8 cellular contexts compared by ENCODE assay signal in genomic region chr3:39153977-39154299, GRCh38. TPM values are rescaled to one million over a fixed set of nuclear protein-coding genes. Genes with fewer than 3 reads are reported as not detected.
DNase-seq lines count a peak whose midpoint lies in the region; ATAC-seq and TF ChIP-seq lines count a peak whose summit lies in the region.

No MANE protein-coding gene starts in this region.

- H3K23ac ChIP-seq in IMR-90 (ENCODE audit: low read depth, low read length): peak overlapping the region; percentile 52; the same call in 1 of the 2 replicates

- H3K4ac ChIP-seq in IMR-90 (ENCODE audit: low read depth, low read length): peak overlapping the region; percentile 84

- H3K4me1 Mint-ChIP-seq in naive B cell: peaks cover 39 to 46% (median 46%) of the 10 kb centered on the region in 3 donors

- BruUV-seq in IMR-90 (replicated peaks; lab: Mats Ljungman, UMichigan): no TSS peak

- peak overlapping the region; percentile 84 to 99 (median 96) for H3K27ac Mint-ChIP-seq in naive B cell

- H3K56ac ChIP-seq in IMR-90 (ENCODE audit: extremely low read depth, insufficient read depth, low read length): no peak overlapping the region

- no peak for TF ChIP-seq POLR2A in IMR-90 (IDR thresholded peaks at IDR 0.05; ENCODE audit: low read depth, low read length)

- peak overlapping the region; percentile 96 for H3K27ac ChIP-seq in 22Rv1
- peak overlapping the region; percentile 73 for H3K27ac ChIP-seq in IMR-90 (ENCODE audit: insufficient read depth, low read length)

- peak overlapping the region; percentile 76 to 80 for H4K8ac ChIP-seq in IMR-90 (ENCODE audit: low read depth in 2 of 2, low read length in 2 of 2)

- H2BK120ac ChIP-seq in IMR-90 (ENCODE audit: low read depth, low read length): peak overlapping the region; percentile 69; the same call in 1 of the 2 replicates

- H3K27me3 Mint-ChIP-seq in naive B cell: no peaks in the 10 kb centered on the region

- no peak overlapping the region; the same call in 1 of the 2 replicates for H2BK20ac ChIP-seq in IMR-90 (ENCODE audit: low read depth, low read length)

- peak overlapping the region; percentile 67; the same call in 1 of the 3 replicates for H2BK15ac ChIP-seq in IMR-90 (ENCODE audit: low read depth, low read length)

- peak overlapping the region; percentile 57 for H3K4me2 ChIP-seq in IMR-90 (ENCODE audit: low read depth, low read length)

- peak overlapping the region; percentile 65 for H2BK5ac ChIP-seq in IMR-90 (ENCODE audit: low read depth, low read length, poor library complexity, severe bottlenecking)

- peaks cover 0 to 34% of the 10 kb centered on the region in 2 experiments; a peak in 2 of 4 replicates for H3K79me1 ChIP-seq in IMR-90 (ENCODE audit: low read depth in 1 of 2, low read length in 2 of 2)

- peak overlapping the region; percentile 81 for H2AK5ac ChIP-seq in IMR-90 (ENCODE audit: low read depth, low read length)

- H4K91ac ChIP-seq in IMR-90 (ENCODE audit: insufficient read depth, low read depth, low read length): peak overlapping the region; percentile 69

- WGBS in IMR-90 (ENCODE audit: extremely low coverage in 2 of 2, insufficient read length in 1 of 2), 2 experiments: no CpG with 5 or more reads among the region's 9 CpGs

- no peak for TF ChIP-seq CTCF in 22Rv1 (IDR thresholded peaks at IDR 0.05)
- TF ChIP-seq CTCF in IMR-90 (conservative IDR thresholded peaks at IDR 0.05; ENCODE audit: low read depth, low read length): no peak
- TF ChIP-seq CTCF in choroid plexus epithelial cell (conservative IDR thresholded peaks at IDR 0.05; ENCODE audit: low read depth, low read length): no peak

- CTCF ChIA-PET in IMR-90 (lab: Yijun Ruan, JAX): no interaction called here

- TF ChIP-seq RAD21 in IMR-90 (IDR thresholded peaks at IDR 0.05; ENCODE audit: low read length): no peak

- peak overlapping the region; percentile 55; the same call in 1 of the 2 replicates for H3K9ac ChIP-seq in IMR-90 (ENCODE audit: low read depth, low read length)

- H3K18ac ChIP-seq in IMR-90 (ENCODE audit: low read depth, low read length): peak overlapping the region; percentile 69

- in situ Hi-C loops in IMR-90 (cut with MboI; ENCODE audit: low sequenced_read_pairs): no loop called here

- peak overlapping the region; percentile 78 for H3K14ac ChIP-seq in IMR-90 (replicated peaks; ENCODE audit: low read depth, low read length)

- H2AFZ ChIP-seq in IMR-90 (replicated peaks; ENCODE audit: low read length, poor library complexity): peak overlapping the region; percentile 91

- intact Hi-C loops in IMR-90 (cut with micrococcal nuclease): no loop called here

- no peaks in the 10 kb centered on the region for H3K9me3 ChIP-seq in IMR-90 (ENCODE audit: control insufficient read depth, insufficient read depth, low read length)

- peaks cover 2% of the 10 kb centered on the region for H3K27me3 ChIP-seq in IMR-90 (ENCODE audit: control insufficient read depth, insufficient read depth, low read length)

- DNase-seq in IMR-90: no peak
- no peak for DNase-seq in choroid plexus epithelial cell (ENCODE audit: low read depth)
- DNase-seq in naive B cell: no peak
- no peak for DNase-seq in SKM-1 treated with dmso at 0.1 percent for 144 hours (lab: John Stamatoyannopoulos, UW; ENCODE audit: unreplicated experiment)
- no peak for DNase-seq in stimulated activated CD4-positive, alpha-beta T cell treated with anti-CD3 and anti-CD28 coated beads, Interleukin-12 subunit alpha, Interleukin-12 subunit beta, amount 100 ng/mL, for 4 hours
- DNase-seq in NCI-H82 treated with DMSO at 0.1 percent for 48 hours (lab: John Stamatoyannopoulos, UW; ENCODE audit: unreplicated experiment): no peak

- H3K36me3 ChIP-seq in IMR-90 (ENCODE audit: control insufficient read depth, insufficient read depth, low read length): no peaks in the 10 kb centered on the region

- peaks cover 37% of the 10 kb centered on the region for H4K20me1 ChIP-seq in IMR-90 (ENCODE audit: insufficient read depth, low read length)

- dilution Hi-C loops in IMR-90 (cut with HindIII; ENCODE audit: low sequenced_read_pairs, unreplicated experiment): no loop called here

- H2AK9ac ChIP-seq in IMR-90 (replicated peaks; ENCODE audit: low read depth, low read length, poor library complexity): peak overlapping the region; percentile 68

- peak overlapping the region; percentile 72 to 96 (median 84) for H3K4me3 Mint-ChIP-seq in naive B cell

- H4K5ac ChIP-seq in IMR-90 (ENCODE audit: low read depth, low read length): peak overlapping the region; percentile 66; the same call in 1 of the 2 replicates

- peaks cover 11% of the 10 kb centered on the region for H3K9me1 ChIP-seq in IMR-90 (ENCODE audit: insufficient read depth, low read length)

- POLR2A ChIA-PET in IMR-90 (lab: Charles Lee; ENCODE audit: unreplicated experiment): no interaction called here

- H3K4me3 ChIP-seq in IMR-90 (ENCODE audit: insufficient read depth, low read depth, low read length): peak overlapping the region; percentile 36
- peak overlapping the region; percentile 55 for H3K4me3 ChIP-seq in choroid plexus epithelial cell (ENCODE audit: low read depth, low read length)

- peaks cover 26% of the 10 kb centered on the region for H3K4me1 ChIP-seq in IMR-90 (ENCODE audit: control insufficient read depth, insufficient read depth, low read length)

- no peaks in the 10 kb centered on the region for H3K9me3 Mint-ChIP-seq in naive B cell

- no peak for ATAC-seq in IMR-90 (ENCODE audit: low read depth)
- no peak for ATAC-seq in naive B cell (ENCODE audit: low read depth in 2 of 2)
- no peak for ATAC-seq in HG02852 (IDR thresholded peaks at IDR 0.05; ENCODE audit: unreplicated experiment)

- H3K36me3 Mint-ChIP-seq in naive B cell: no peaks in the 10 kb centered on the region

TF ChIP-seq in IMR-90, 13 proteins besides CTCF, POLR2A, EP300 and RAD21:
- no peak for TF ChIP-seq RCOR1 (IDR thresholded peaks at IDR 0.05; ENCODE audit: insufficient replicate concordance, low read length)

RNA-seq across cellular contexts. Expression of gene CSRNP1, which starts 0.5 kb away (rescaled TPM):
- total RNA-seq in IMR-90 (2012; rRNA removed): 22.8 TPM in 2 replicates
- 16.5 and 23.1 TPM in 2 replicates for polyA plus RNA-seq in IMR-90 (2012; rRNA removed)
- 22.5 and 41.4 TPM in 2 replicates for polyA plus RNA-seq in IMR-90 (2012; cell fraction: cytosol; rRNA removed)
- polyA plus RNA-seq in IMR-90 (2012; cell fraction: nucleus; rRNA removed; ENCODE audit: low replicate concordance): 80.9 and 92.7 TPM in 2 replicates
- polyA plus RNA-seq in naive B cell (ENCODE audit: low read depth in 6 of 6): 10 to 100 TPM; 47.3 to 99.7 (median 64.4) TPM

RNA-seq across cellular contexts. Expression of gene XIRP1, which starts 38.5 kb away (rescaled TPM):
- total RNA-seq in IMR-90 (2012; rRNA removed): under 0.01 TPM in 2 replicates
- polyA plus RNA-seq in IMR-90 (2012; rRNA removed): 0.03 and 0.07 TPM in 2 replicates
- polyA plus RNA-seq in IMR-90 (2012; cell fraction: cytosol; rRNA removed): 0.04 TPM in 2 replicates
- 0.15 and 0.25 TPM in 2 replicates for polyA plus RNA-seq in IMR-90 (2012; cell fraction: nucleus; rRNA removed; ENCODE audit: low replicate concordance)
- polyA plus RNA-seq in naive B cell (ENCODE audit: low read depth in 6 of 6): under 1 TPM in 1 of 6 donors, not detected in 5; 0.05 TPM

RNA-seq across cellular contexts. Expression of gene TTC21A, which starts 46.5 kb away (rescaled TPM):
- total RNA-seq in IMR-90 (2012; rRNA removed): 0.56 and 0.90 TPM in 2 replicates
- 1.6 and 1.8 TPM in 2 replicates for polyA plus RNA-seq in IMR-90 (2012; rRNA removed)
- 0.38 and 0.93 TPM in 2 replicates for polyA plus RNA-seq in IMR-90 (2012; cell fraction: cytosol; rRNA removed)
- 10.7 and 13.0 TPM in 2 replicates for polyA plus RNA-seq in IMR-90 (2012; cell fraction: nucleus; rRNA removed; ENCODE audit: low replicate concordance)
- polyA plus RNA-seq in naive B cell (ENCODE audit: low read depth in 6 of 6): 10 to 100 TPM in 4 of 6 donors, 1 to 10 TPM in 2; 3.8 to 14.8 (median 11.2) TPM

RNA-seq across cellular contexts. Expression of gene GORASP1, which starts 46.5 kb away (rescaled TPM):
- total RNA-seq in IMR-90 (2012; rRNA removed): 25.8 and 35.0 TPM in 2 replicates
- polyA plus RNA-seq in IMR-90 (2012; rRNA removed) (56.6 and 58.9 TPM in 2 replicates), naive B cell (ENCODE audit: low read depth in 6 of 6) (10 to 100 TPM; 19.7 to 36.7 (median 27.2) TPM)
- 27.6 and 41.5 TPM in 2 replicates for polyA plus RNA-seq in IMR-90 (2012; cell fraction: cytosol; rRNA removed)
- 133 and 180 TPM in 2 replicates for polyA plus RNA-seq in IMR-90 (2012; cell fraction: nucleus; rRNA removed; ENCODE audit: low replicate concordance)
